In the genomic region with DNA sequence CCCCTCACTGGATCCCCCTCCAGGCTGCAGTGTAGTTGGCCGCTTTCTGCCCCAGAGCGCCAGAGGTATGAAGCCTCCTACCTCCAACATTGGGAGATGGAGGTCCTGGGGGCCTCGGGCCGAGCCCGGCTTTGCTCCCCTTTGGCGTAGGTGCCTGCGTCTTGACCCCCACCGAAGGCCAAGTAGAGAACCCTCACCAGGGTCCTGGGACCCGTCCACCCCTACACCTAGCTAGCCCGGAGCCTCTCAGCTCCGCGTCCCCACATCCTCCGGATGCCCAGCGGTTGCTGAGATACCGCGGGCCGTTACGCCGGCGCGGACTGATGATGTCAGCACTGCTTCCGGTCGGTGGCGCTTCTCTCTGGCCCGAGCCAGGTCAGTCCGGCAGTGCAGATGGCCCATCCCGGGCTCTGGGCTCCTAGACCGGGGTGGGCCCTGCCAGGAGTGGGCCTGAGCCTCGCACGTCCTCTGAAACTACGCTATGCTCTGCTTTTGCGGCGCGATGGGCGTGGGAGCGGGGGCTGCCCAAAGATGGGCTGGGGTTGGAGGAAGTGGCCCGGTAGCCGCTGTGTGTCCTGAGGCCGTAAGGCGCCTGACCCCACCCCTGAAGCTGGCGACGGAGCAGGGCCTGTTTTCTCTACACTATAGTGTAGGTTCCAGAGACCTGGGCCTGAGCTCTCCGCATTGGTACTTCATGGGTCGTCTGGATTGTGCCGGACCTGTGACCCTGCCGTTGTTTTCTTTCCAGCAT, we compare ENCODE assay signal across 1 cellular context.
TF ChIP-seq lines count a peak whose summit lies in the region.

TSS of gene GLB1L (minus strand) at position 297 of the 751 bp plus-strand sequence. CDS start 1,871 bp downstream, outside the sequence.
TSS of gene STK16 (plus strand) at position 332 of the 751 bp plus-strand sequence. CDS start 521 bp downstream, outside the sequence.

TF ChIP-seq in HEK293, 187 proteins besides CTCF, POLR2A, EP300 and RAD21 (continued from another document and continues in another):
- TF ChIP-seq, protein P1, sequence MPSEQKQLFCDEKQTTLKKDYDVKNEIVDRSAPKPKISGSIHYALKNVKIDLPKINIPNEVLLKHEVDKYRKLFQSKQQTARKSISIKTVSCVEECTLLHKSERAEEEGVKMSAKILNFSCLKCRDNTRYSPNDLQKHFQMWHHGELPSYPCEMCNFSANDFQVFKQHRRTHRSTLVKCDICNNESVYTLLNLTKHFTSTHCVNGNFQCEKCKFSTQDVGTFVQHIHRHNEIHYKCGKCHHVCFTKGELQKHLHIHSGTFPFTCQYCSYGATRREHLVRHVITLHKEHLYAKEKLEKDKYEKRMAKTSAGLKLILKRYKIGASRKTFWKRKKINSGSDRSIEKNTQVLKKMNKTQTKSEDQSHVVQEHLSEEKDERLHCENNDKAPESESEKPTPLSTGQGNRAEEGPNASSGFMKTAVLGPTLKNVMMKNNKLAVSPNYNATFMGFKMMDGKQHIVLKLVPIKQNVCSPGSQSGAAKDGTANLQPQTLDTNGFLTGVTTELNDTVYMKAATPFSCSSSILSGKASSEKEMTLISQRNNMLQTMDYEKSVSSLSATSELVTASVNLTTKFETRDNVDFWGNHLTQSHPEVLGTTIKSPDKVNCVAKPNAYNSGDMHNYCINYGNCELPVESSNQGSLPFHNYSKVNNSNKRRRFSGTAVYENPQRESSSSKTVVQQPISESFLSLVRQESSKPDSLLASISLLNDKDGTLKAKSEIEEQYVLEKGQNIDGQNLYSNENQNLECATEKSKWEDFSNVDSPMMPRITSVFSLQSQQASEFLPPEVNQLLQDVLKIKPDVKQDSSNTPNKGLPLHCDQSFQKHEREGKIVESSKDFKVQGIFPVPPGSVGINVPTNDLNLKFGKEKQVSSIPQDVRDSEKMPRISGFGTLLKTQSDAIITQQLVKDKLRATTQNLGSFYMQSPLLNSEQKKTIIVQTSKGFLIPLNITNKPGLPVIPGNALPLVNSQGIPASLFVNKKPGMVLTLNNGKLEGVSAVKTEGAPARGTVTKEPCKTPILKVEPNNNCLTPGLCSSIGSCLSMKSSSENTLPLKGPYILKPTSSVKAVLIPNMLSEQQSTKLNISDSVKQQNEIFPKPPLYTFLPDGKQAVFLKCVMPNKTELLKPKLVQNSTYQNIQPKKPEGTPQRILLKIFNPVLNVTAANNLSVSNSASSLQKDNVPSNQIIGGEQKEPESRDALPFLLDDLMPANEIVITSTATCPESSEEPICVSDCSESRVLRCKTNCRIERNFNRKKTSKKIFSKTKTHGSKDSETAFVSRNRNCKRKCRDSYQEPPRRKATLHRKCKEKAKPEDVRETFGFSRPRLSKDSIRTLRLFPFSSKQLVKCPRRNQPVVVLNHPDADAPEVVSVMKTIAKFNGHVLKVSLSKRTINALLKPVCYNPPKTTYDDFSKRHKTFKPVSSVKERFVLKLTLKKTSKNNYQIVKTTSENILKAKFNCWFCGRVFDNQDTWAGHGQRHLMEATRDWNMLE (tag by site-specific recombination; conservative IDR thresholded peaks at IDR 0.05; ENCODE audit: low read depth) = peak; percentile 49; the same call in 1 of the 2 replicates
- TF ChIP-seq, protein P2, sequence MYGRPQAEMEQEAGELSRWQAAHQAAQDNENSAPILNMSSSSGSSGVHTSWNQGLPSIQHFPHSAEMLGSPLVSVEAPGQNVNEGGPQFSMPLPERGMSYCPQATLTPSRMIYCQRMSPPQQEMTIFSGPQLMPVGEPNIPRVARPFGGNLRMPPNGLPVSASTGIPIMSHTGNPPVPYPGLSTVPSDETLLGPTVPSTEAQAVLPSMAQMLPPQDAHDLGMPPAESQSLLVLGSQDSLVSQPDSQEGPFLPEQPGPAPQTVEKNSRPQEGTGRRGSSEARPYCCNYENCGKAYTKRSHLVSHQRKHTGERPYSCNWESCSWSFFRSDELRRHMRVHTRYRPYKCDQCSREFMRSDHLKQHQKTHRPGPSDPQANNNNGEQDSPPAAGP (tag by site-specific recombination; IDR thresholded peaks at IDR 0.05) = 0 out of 2 replicates have a peak, but pooled peaks have one; percentile 38
- TF ChIP-seq ZSCAN30 (tag by site-specific recombination; IDR thresholded peaks at IDR 0.05) = no peak
- TF ChIP-seq SP2 (tag by site-specific recombination; IDR thresholded peaks at IDR 0.05) = peak; percentile 69
- TF ChIP-seq ZFP37 (tag by site-specific recombination; IDR thresholded peaks at IDR 0.05) = 0 out of 2 replicates have a peak, but pooled peaks have one; percentile 57
- TF ChIP-seq ZNF629 (tag by site-specific recombination; IDR thresholded peaks at IDR 0.05) = peak; percentile 79
- TF ChIP-seq OVOL3 (tag by site-specific recombination; IDR thresholded peaks at IDR 0.05) = peak; percentile 80; the same call in 1 of the 2 replicates
- peak; percentile 67 for TF ChIP-seq ZNF692 (tag by site-specific recombination; IDR thresholded peaks at IDR 0.05)
- no peak for TF ChIP-seq ZNF223 (tag by site-specific recombination; IDR thresholded peaks at IDR 0.05)
- peak; percentile 49; the same call in 1 of the 2 replicates for TF ChIP-seq ZNF394 (tag by site-specific recombination; IDR thresholded peaks at IDR 0.05; ENCODE audit: borderline replicate concordance)
- peak; percentile 56 for TF ChIP-seq ZNF600 (tag by site-specific recombination; IDR thresholded peaks at IDR 0.05)
- 0 out of 2 replicates have a peak, but pooled peaks have one; percentile 45 for TF ChIP-seq TRIM28 (IDR thresholded peaks at IDR 0.05; ENCODE audit: borderline replicate concordance, low read length)
- TF ChIP-seq ZNF2 (tag by site-specific recombination; IDR thresholded peaks at IDR 0.05) = peak; percentile 39; the same call in 1 of the 2 replicates
- TF ChIP-seq ZNF324 (tag by site-specific recombination; IDR thresholded peaks at IDR 0.05) = 0 out of 2 replicates have a peak, but pooled peaks have one; percentile 33
- TF ChIP-seq ZBTB21 (tag by site-specific recombination; IDR thresholded peaks at IDR 0.05) = 0 out of 2 replicates have a peak, but pooled peaks have one; percentile 36
- TF ChIP-seq, protein P3, sequence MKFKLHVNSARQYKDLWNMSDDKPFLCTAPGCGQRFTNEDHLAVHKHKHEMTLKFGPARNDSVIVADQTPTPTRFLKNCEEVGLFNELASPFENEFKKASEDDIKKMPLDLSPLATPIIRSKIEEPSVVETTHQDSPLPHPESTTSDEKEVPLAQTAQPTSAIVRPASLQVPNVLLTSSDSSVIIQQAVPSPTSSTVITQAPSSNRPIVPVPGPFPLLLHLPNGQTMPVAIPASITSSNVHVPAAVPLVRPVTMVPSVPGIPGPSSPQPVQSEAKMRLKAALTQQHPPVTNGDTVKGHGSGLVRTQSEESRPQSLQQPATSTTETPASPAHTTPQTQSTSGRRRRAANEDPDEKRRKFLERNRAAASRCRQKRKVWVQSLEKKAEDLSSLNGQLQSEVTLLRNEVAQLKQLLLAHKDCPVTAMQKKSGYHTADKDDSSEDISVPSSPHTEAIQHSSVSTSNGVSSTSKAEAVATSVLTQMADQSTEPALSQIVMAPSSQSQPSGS (tag by site-specific recombination; IDR thresholded peaks at IDR 0.05; ENCODE audit: low read depth) = peak; percentile 22; the same call in 1 of the 2 replicates
- no peak for TF ChIP-seq ZNF280C (tag by site-specific recombination; IDR thresholded peaks at IDR 0.05)
- TF ChIP-seq SP7 (tag by site-specific recombination; IDR thresholded peaks at IDR 0.05) = peak; percentile 41; the same call in 1 of the 2 replicates
- peak; percentile 80; the same call in 1 of the 2 replicates for TF ChIP-seq ELK4 (IDR thresholded peaks at IDR 0.05; ENCODE audit: borderline replicate concordance, low read depth, low read length)
- TF ChIP-seq ZNF23 (tag by site-specific recombination; IDR thresholded peaks at IDR 0.05; ENCODE audit: borderline replicate concordance) = no peak
- TF ChIP-seq ZNF580 (tag by site-specific recombination; IDR thresholded peaks at IDR 0.05) = peak; percentile 89
- no peak for TF ChIP-seq ZNF221 (tag by site-specific recombination; IDR thresholded peaks at IDR 0.05; ENCODE audit: borderline replicate concordance)
- TF ChIP-seq, protein P4, sequence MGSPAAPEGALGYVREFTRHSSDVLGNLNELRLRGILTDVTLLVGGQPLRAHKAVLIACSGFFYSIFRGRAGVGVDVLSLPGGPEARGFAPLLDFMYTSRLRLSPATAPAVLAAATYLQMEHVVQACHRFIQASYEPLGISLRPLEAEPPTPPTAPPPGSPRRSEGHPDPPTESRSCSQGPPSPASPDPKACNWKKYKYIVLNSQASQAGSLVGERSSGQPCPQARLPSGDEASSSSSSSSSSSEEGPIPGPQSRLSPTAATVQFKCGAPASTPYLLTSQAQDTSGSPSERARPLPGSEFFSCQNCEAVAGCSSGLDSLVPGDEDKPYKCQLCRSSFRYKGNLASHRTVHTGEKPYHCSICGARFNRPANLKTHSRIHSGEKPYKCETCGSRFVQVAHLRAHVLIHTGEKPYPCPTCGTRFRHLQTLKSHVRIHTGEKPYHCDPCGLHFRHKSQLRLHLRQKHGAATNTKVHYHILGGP (tag by site-specific recombination; IDR thresholded peaks at IDR 0.05) = peak; percentile 51; the same call in 1 of the 2 replicates
- TF ChIP-seq SP3 (tag by site-specific recombination; IDR thresholded peaks at IDR 0.05) = peak; percentile 57
- peak; percentile 27; the same call in 1 of the 2 replicates for TF ChIP-seq ZNF76 (tag by site-specific recombination; IDR thresholded peaks at IDR 0.05; ENCODE audit: borderline replicate concordance, low read depth)
- TF ChIP-seq ZNF335 (tag by site-specific recombination; conservative IDR thresholded peaks at IDR 0.05) = peak; percentile 90
- TF ChIP-seq BCL11B (tag by site-specific recombination; IDR thresholded peaks at IDR 0.05; ENCODE audit: low read depth) = peak; percentile 88; the same call in 1 of the 2 replicates
- no peak for TF ChIP-seq MEIS1 (CRISPR knock-in tag; IDR thresholded peaks at IDR 0.05; ENCODE audit: borderline replicate concordance)
- peak; percentile 54 for TF ChIP-seq ZXDB (tag by site-specific recombination; IDR thresholded peaks at IDR 0.05)
- TF ChIP-seq, protein P5, sequence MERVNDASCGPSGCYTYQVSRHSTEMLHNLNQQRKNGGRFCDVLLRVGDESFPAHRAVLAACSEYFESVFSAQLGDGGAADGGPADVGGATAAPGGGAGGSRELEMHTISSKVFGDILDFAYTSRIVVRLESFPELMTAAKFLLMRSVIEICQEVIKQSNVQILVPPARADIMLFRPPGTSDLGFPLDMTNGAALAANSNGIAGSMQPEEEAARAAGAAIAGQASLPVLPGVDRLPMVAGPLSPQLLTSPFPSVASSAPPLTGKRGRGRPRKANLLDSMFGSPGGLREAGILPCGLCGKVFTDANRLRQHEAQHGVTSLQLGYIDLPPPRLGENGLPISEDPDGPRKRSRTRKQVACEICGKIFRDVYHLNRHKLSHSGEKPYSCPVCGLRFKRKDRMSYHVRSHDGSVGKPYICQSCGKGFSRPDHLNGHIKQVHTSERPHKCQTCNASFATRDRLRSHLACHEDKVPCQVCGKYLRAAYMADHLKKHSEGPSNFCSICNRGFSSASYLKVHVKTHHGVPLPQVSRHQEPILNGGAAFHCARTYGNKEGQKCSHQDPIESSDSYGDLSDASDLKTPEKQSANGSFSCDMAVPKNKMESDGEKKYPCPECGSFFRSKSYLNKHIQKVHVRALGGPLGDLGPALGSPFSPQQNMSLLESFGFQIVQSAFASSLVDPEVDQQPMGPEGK (tag by site-specific recombination; IDR thresholded peaks at IDR 0.05) = 0 out of 2 replicates have a peak, but pooled peaks have one; percentile 28
- TF ChIP-seq ZEB2 (tag by site-specific recombination; IDR thresholded peaks at IDR 0.05) = peak; percentile 73
